ENCODE assay signal across 15 cellular contexts in genomic region chr1:63943393-63943792, GRCh38.
A peak's percentile ranks its signal among the peaks of the same experiment; 100 is the strongest.
DNase-seq lines count a peak whose midpoint lies in the region; ATAC-seq and TF ChIP-seq lines count a peak whose summit lies in the region.
"Had no signal": no experiment of that assay in that cellular context is flagged by ENCODE, and none has a peak within 500 bp of the region (broad histone marks: within the 10 kb centered on the region; RNA-seq: fewer than 3 reads in every experiment).

No MANE protein-coding gene starts in this region.

- ATAC-seq in GM23338 = peak; percentile 74
- ATAC-seq in WTC11 = peak; percentile 70
- ATAC-seq: HCT116 had no signal

- H3K4me2 ChIP-seq in GM23338 = no peak overlapping the region
- no peak overlapping the region for H3K4me2 ChIP-seq in trophoblast cell (ENCODE audit: low read length)

- H3K4me3 Mint-ChIP-seq in GM23338 = no peak overlapping the region
- no peak overlapping the region for H3K4me3 Mint-ChIP-seq in WTC11
- H3K4me3 Mint-ChIP-seq: CD4-positive, alpha-beta T cell; HFFc6 had no signal

- H4K20me1 ChIP-seq in GM23338 (replicated peaks; ENCODE audit: insufficient read depth) = peaks cover 67% of the 10 kb centered on the region

- no peak overlapping the region for H4K12ac ChIP-seq in trophoblast cell (ENCODE audit: low read depth, low read length)

- no peak overlapping the region for H2BK5ac ChIP-seq in trophoblast cell (ENCODE audit: low read depth, low read length, poor library complexity)

- H3K4me3 ChIP-seq in GM23338 (no peak overlapping the region), trophoblast cell (ENCODE audit: low read depth, low read length) (no peak overlapping the region)
- H3K4me3 ChIP-seq: GM23248 had no signal

- peaks cover 33% of the 10 kb centered on the region for H3K4me1 Mint-ChIP-seq in GM23338
- H3K4me1 Mint-ChIP-seq in WTC11 = peaks cover 27% of the 10 kb centered on the region

- peaks cover 19% of the 10 kb centered on the region for H3K4me1 ChIP-seq in GM23338 (ENCODE audit: insufficient read depth)
- peaks cover 6 to 13% of the 10 kb centered on the region in 2 experiments for H3K4me1 ChIP-seq in trophoblast cell (ENCODE audit: control insufficient read depth in 1 of 2, insufficient read depth in 2 of 2, low read length in 2 of 2)
- H3K4me1 ChIP-seq: Caco-2 had no signal

- no peak overlapping the region for H2AK5ac ChIP-seq in trophoblast cell (ENCODE audit: low read length)

- WGBS in trophoblast cell (ENCODE audit: extremely low coverage, insufficient coverage, insufficient read length) = no CpG with 5 or more reads among the region's 3 CpGs

- H3K9ac ChIP-seq in trophoblast cell (ENCODE audit: low read length) = no peak overlapping the region
- H3K9ac ChIP-seq: GM23248 had no signal

- H3K27ac ChIP-seq in GM23338 (ENCODE audit: low read depth) (no peak overlapping the region), trophoblast cell (ENCODE audit: low read depth, low read length) (no peak overlapping the region)
- H3K27ac ChIP-seq: C4-2B, GM23248 had no signal

- peaks cover 2% of the 10 kb centered on the region for H3K79me1 ChIP-seq in trophoblast cell (ENCODE audit: low read length)

- H4K91ac ChIP-seq in trophoblast cell (ENCODE audit: low read depth, low read length) = peak overlapping the region; percentile 5

- H2BK12ac ChIP-seq in trophoblast cell (ENCODE audit: low read length) = peak overlapping the region; percentile 12

- H3K9me2 ChIP-seq in GM23338 (ENCODE audit: insufficient read depth) = no peaks in the 10 kb centered on the region

- no peak overlapping the region for H2BK120ac ChIP-seq in trophoblast cell (ENCODE audit: insufficient read depth, low read length, poor library complexity)

- H3K9me3 Mint-ChIP-seq in GM23338 (no peaks in the 10 kb centered on the region), WTC11 (no peaks in the 10 kb centered on the region)
- H3K9me3 Mint-ChIP-seq: CD4-positive, alpha-beta T cell; HFFc6 had no signal

- H3K14ac ChIP-seq in trophoblast cell (ENCODE audit: low read length) = peak overlapping the region; percentile 27

- H3F3A ChIP-seq in GM23338 (replicated peaks; ENCODE audit: low read depth) = no peaks in the 10 kb centered on the region

- peak overlapping the region; percentile 22 for H3K18ac ChIP-seq in trophoblast cell (ENCODE audit: low read length)

- H3K27me3 ChIP-seq in GM23338 (ENCODE audit: insufficient read depth) (no peaks in the 10 kb centered on the region), trophoblast cell (ENCODE audit: insufficient read depth, low read length) (no peaks in the 10 kb centered on the region)

- H3K36me3 Mint-ChIP-seq in GM23338 (ENCODE audit: low read depth) (peaks cover 2% of the 10 kb centered on the region; the same call in 1 of the 3 replicates), WTC11 (no peaks in the 10 kb centered on the region)

- CTCF ChIA-PET in WTC11 (lab: Charles Lee) = interaction anchor here (0.6 to 2.2 kb wide), 7 partner anchors 19 to 251 kb away, joined by 3 to 8 read pairs (median 6); no protein-coding TSS in a partner anchor

- H3K9me3 ChIP-seq in trophoblast cell (ENCODE audit: insufficient read depth, low read depth, low read length) = no peaks in the 10 kb centered on the region
- H3K9me3 ChIP-seq: Caco-2 had no signal

- DNase-seq in GM23338 (ENCODE audit: low spot score) (peak; percentile 25), WTC11 (ENCODE audit: low spot score) (no peak), iPS-NIHi7 (ENCODE audit: extremely low spot score) (peak; percentile 31), trophoblast cell (no peak), dermis blood vessel endothelial cell (no peak), mesenteric fat pad (ENCODE audit: low spot score) (no peak), AG20443 (ENCODE audit: low spot score) (no peak)
- DNase-seq: Caco-2; CD4-positive, alpha-beta T cell; GM23248; H7; HFFc6; IMR-90 had no signal

- POLR2A ChIA-PET in WTC11 (lab: Charles Lee) = interaction anchor here (0.6 kb wide), 1 partner anchor 291 kb away, joined by 3 read pairs; no protein-coding TSS in a partner anchor

- no peak overlapping the region for H3K23ac ChIP-seq in trophoblast cell (ENCODE audit: low read length)

- H3K36me3 ChIP-seq in GM23338 (ENCODE audit: insufficient read depth) (no peaks in the 10 kb centered on the region), trophoblast cell (ENCODE audit: control insufficient read depth in 1 of 2, insufficient read depth in 2 of 2, low read length in 2 of 2) (no peaks in the 10 kb centered on the region)

- no peak for TF ChIP-seq CTCF in GM23338 (conservative IDR thresholded peaks at IDR 0.05; ENCODE audit: low read depth in 2 of 2)
- no peak for TF ChIP-seq CTCF in WTC11 (IDR thresholded peaks at IDR 0.05)

- no peak overlapping the region for H3K27ac Mint-ChIP-seq in GM23338
- no peak overlapping the region for H3K27ac Mint-ChIP-seq in WTC11
- H3K27ac Mint-ChIP-seq: CD4-positive, alpha-beta T cell; HFFc6 had no signal

- H4K8ac ChIP-seq in trophoblast cell (ENCODE audit: low read depth, low read length) = no peak overlapping the region

- peaks cover 4% of the 10 kb centered on the region for H3K27me3 Mint-ChIP-seq in GM23338 (ENCODE audit: insufficient read depth, low read depth, poor library complexity)
- H3K27me3 Mint-ChIP-seq in WTC11 (ENCODE audit: low read depth) = no peaks in the 10 kb centered on the region
- H3K27me3 Mint-ChIP-seq: CD4-positive, alpha-beta T cell had no signal

- H3K4ac ChIP-seq in trophoblast cell (ENCODE audit: low read depth, low read length) = no peak overlapping the region

- no peak overlapping the region for H2AFZ ChIP-seq in GM23338
- H2AFZ ChIP-seq in trophoblast cell (ENCODE audit: insufficient read depth, low read length, poor library complexity) = peak overlapping the region; percentile 1
- H2AFZ ChIP-seq: GM23248 had no signal

- peaks cover 92% of the 10 kb centered on the region for H3K79me2 ChIP-seq in GM23338 (replicated peaks; ENCODE audit: insufficient read depth)
- H3K79me2 ChIP-seq in trophoblast cell (ENCODE audit: control insufficient read depth, insufficient read depth, low read length, poor library complexity) = no peaks in the 10 kb centered on the region

TF ChIP-seq in WTC11, 78 proteins besides CTCF, POLR2A, EP300 and RAD21:
- no peak for TF ChIP-seq HMGXB4 (CRISPR knock-in tag; IDR thresholded peaks at IDR 0.05)
- no peak for TF ChIP-seq ZNF532 (CRISPR knock-in tag; IDR thresholded peaks at IDR 0.05; ENCODE audit: borderline replicate concordance)

Comparison
In these comparisons a context has a peak if more than half of its experiments do, and no peak if none do; other contexts are left out.
1. DNase-seq: peak in GM23338 (single experiment) and iPS-NIHi7 (single experiment); none in WTC11 (single experiment), trophoblast cell (0 of 2), dermis blood vessel endothelial cell (single experiment), mesenteric fat pad (single experiment) and AG20443 (single experiment).